ENCODE assay signal across 17 cellular contexts in the genomic region with DNA sequence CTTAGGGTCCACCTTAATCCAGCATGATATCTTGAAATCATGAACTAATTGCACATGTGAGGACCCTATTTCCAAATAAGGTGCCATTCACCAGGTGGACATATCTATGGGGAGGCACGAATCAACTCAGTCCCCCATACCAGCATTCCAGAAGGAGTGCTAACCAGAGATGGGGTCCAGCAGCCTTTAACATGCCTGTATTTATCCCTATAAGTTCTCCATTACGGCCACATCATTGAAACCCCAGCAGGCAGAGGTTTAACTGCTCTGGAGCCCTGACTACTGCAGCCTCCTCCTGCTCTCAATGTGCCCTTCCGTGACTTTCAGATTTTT. TPM values are rescaled to one million over a fixed set of nuclear protein-coding genes. Genes with fewer than 3 reads are reported as not detected.
DNase-seq lines count a peak whose midpoint lies in the region; ATAC-seq and TF ChIP-seq lines count a peak whose summit lies in the region.
"Had no signal": no experiment of that assay in that cellular context is flagged by ENCODE, and none has a peak within 500 bp of the region (broad histone marks: within the 10 kb centered on the region; RNA-seq: fewer than 3 reads in every experiment).

No MANE protein-coding gene starts in this region.

- DNase-seq in activated CD4-positive, alpha-beta memory T cell treated with anti-CD3 and anti-CD28 coated beads, Interleukin-2, amount 10 ng/mL, durations not matched to agents 7 days and 5 days: no peak
- DNase-seq in activated CD4-positive, alpha-beta memory T cell treated with anti-CD3 and anti-CD28 coated beads for 36 hours: no peak
- DNase-seq in neuronal stem cell (ENCODE audit: low spot score): no peak
- no peak for DNase-seq in colonic mucosa
- no peak for DNase-seq in mesothelial cell of epicardium (ENCODE audit: low spot score in 2 of 2, unreplicated experiment in 2 of 2)
- DNase-seq in right atrium auricular region (ENCODE audit: low spot score): no peak
- DNase-seq: activated gamma-delta T cell; C1 segment of cervical spinal cord; DMS79 treated with DMSO at 0.1 percent for 48 hours; NCI-H146; NCI-H82; SK-N-SH; stimulated activated naive CD4-positive, alpha-beta T cell treated with Interleukin-2 at 50 U/mL for 16 hours; trophoblast cell had no signal

- CTCF ChIA-PET in activated CD4-positive, alpha-beta memory T cell treated with anti-CD3 and anti-CD28 coated beads, Interleukin-2, amount 10 ng/mL, durations not matched to agents 7 days and 5 days (lab: Charles Lee): no interaction called here
- CTCF ChIA-PET in activated CD4-positive, alpha-beta memory T cell treated with anti-CD3 and anti-CD28 coated beads for 36 hours (lab: Charles Lee): no interaction called here

- intact Hi-C loops in activated CD4-positive, alpha-beta memory T cell treated with anti-CD3 and anti-CD28 coated beads for 36 hours (cut with micrococcal nuclease): no loop called here
- intact Hi-C loops in colonic mucosa (cut with DNase I): loop anchor here (5.0 to 10.0 kb wide), 2 partner anchors 136 to 1149 kb away; partner anchors contain the start of gene AKAP17A

- no peak overlapping the region for H2BK5ac ChIP-seq in neuronal stem cell (ENCODE audit: low read length)

- H3K4me1 ChIP-seq in OCI-LY1 (ENCODE audit: insufficient read depth, low read length, severe bottlenecking): peaks cover 42% of the 10 kb centered on the region
- H3K4me1 ChIP-seq in neuronal stem cell (ENCODE audit: control insufficient read depth in 2 of 2, insufficient read depth in 1 of 2, low read depth in 1 of 2, low read length in 2 of 2): no peaks in the 10 kb centered on the region
- H3K4me1 ChIP-seq in colonic mucosa: no peaks in the 10 kb centered on the region
- peaks cover 0 to 16% of the 10 kb centered on the region in 2 donors for H3K4me1 ChIP-seq in right atrium auricular region

- POLR2A ChIA-PET in activated CD4-positive, alpha-beta memory T cell treated with anti-CD3 and anti-CD28 coated beads, Interleukin-2, amount 10 ng/mL, durations not matched to agents 7 days and 5 days (lab: Charles Lee): no interaction called here
- POLR2A ChIA-PET in activated CD4-positive, alpha-beta memory T cell treated with anti-CD3 and anti-CD28 coated beads for 36 hours (lab: Charles Lee): no interaction called here

- H2BK120ac ChIP-seq in neuronal stem cell (ENCODE audit: low read depth, low read length): no peak overlapping the region

- H3K9me2 ChIP-seq in OCI-LY1 (ENCODE audit: low read depth, low read length): no peaks in the 10 kb centered on the region
- H3K9me2 ChIP-seq: SK-N-SH had no signal

- no peak overlapping the region for H3K18ac ChIP-seq in neuronal stem cell (ENCODE audit: low read length)

- H3K4me1 Mint-ChIP-seq in activated CD4-positive, alpha-beta memory T cell treated with anti-CD3 and anti-CD28 coated beads, Interleukin-2, amount 10 ng/mL, durations not matched to agents 7 days and 5 days: peaks cover 26% of the 10 kb centered on the region
- H3K4me1 Mint-ChIP-seq in activated CD4-positive, alpha-beta memory T cell treated with anti-CD3 and anti-CD28 coated beads for 36 hours (ENCODE audit: low read depth): peaks cover 15% of the 10 kb centered on the region
- H3K4me1 Mint-ChIP-seq in activated T-helper 17 cell treated with anti-CD3 and anti-CD28 coated beads, Interleukin-2, amount 50 U/mL, for 72 hours: no peaks in the 10 kb centered on the region
- H3K4me1 Mint-ChIP-seq in mesothelial cell of epicardium: no peaks in the 10 kb centered on the region

- H3K79me2 ChIP-seq in OCI-LY1 (ENCODE audit: insufficient read depth, low read length): peaks cover 16% of the 10 kb centered on the region

- no peaks in the 10 kb centered on the region for H3K9me3 ChIP-seq in OCI-LY1 (ENCODE audit: low read length)
- no peaks in the 10 kb centered on the region for H3K9me3 ChIP-seq in neuronal stem cell (replicated peaks in 1 of 2; ENCODE audit: control insufficient read depth in 2 of 2, insufficient read depth in 1 of 2, low read depth in 1 of 2, low read length in 2 of 2)
- no peaks in the 10 kb centered on the region for H3K9me3 ChIP-seq in colonic mucosa
- no peaks in the 10 kb centered on the region for H3K9me3 ChIP-seq in right atrium auricular region
- H3K9me3 ChIP-seq: SK-N-SH had no signal

- H2AFZ ChIP-seq in OCI-LY1 (ENCODE audit: low read length): no peak overlapping the region
- H2AFZ ChIP-seq in neuronal stem cell (ENCODE audit: low read length): no peak overlapping the region

- no peaks in the 10 kb centered on the region for H3K36me3 Mint-ChIP-seq in activated CD4-positive, alpha-beta memory T cell treated with anti-CD3 and anti-CD28 coated beads, Interleukin-2, amount 10 ng/mL, durations not matched to agents 7 days and 5 days (ENCODE audit: low read depth)
- no peaks in the 10 kb centered on the region for H3K36me3 Mint-ChIP-seq in activated CD4-positive, alpha-beta memory T cell treated with anti-CD3 and anti-CD28 coated beads for 36 hours
- peaks cover 8% of the 10 kb centered on the region for H3K36me3 Mint-ChIP-seq in activated T-helper 17 cell treated with anti-CD3 and anti-CD28 coated beads, Interleukin-2, amount 50 U/mL, for 72 hours (ENCODE audit: low read depth)
- H3K36me3 Mint-ChIP-seq in mesothelial cell of epicardium: no peaks in the 10 kb centered on the region
- H3K36me3 Mint-ChIP-seq: memory B cell had no signal

- H3K4me3 Mint-ChIP-seq in activated CD4-positive, alpha-beta memory T cell treated with anti-CD3 and anti-CD28 coated beads, Interleukin-2, amount 10 ng/mL, durations not matched to agents 7 days and 5 days: no peak overlapping the region
- H3K4me3 Mint-ChIP-seq in activated CD4-positive, alpha-beta memory T cell treated with anti-CD3 and anti-CD28 coated beads for 36 hours: no peak overlapping the region
- no peak overlapping the region for H3K4me3 Mint-ChIP-seq in activated T-helper 17 cell treated with anti-CD3 and anti-CD28 coated beads, Interleukin-2, amount 50 U/mL, for 72 hours
- no peak overlapping the region for H3K4me3 Mint-ChIP-seq in mesothelial cell of epicardium

- H3K36me3 ChIP-seq in OCI-LY1 (ENCODE audit: insufficient read depth, low read length): no peaks in the 10 kb centered on the region
- no peaks in the 10 kb centered on the region for H3K36me3 ChIP-seq in neuronal stem cell (replicated peaks in 1 of 2; ENCODE audit: control insufficient read depth in 2 of 2, insufficient read depth in 2 of 2, low read length in 2 of 2)
- H3K36me3 ChIP-seq in colonic mucosa: no peaks in the 10 kb centered on the region
- no peaks in the 10 kb centered on the region for H3K36me3 ChIP-seq in right atrium auricular region

- H4K20me1 ChIP-seq in OCI-LY1 (ENCODE audit: insufficient read depth, low read length): no peaks in the 10 kb centered on the region

- H3F3A ChIP-seq in OCI-LY1 (ENCODE audit: insufficient read depth, low read length): no peaks in the 10 kb centered on the region

- no peak overlapping the region for H3K4ac ChIP-seq in neuronal stem cell (ENCODE audit: low read length)

- H3K4me3 ChIP-seq in OCI-LY1 (ENCODE audit: low read depth, low read length, poor library complexity, severe bottlenecking): no peak overlapping the region
- no peak overlapping the region for H3K4me3 ChIP-seq in neuronal stem cell (ENCODE audit: low read length in 2 of 2)
- H3K4me3 ChIP-seq in colonic mucosa: no peak overlapping the region
- no peak overlapping the region for H3K4me3 ChIP-seq in right atrium auricular region

- no peak overlapping the region for H3K23ac ChIP-seq in neuronal stem cell (ENCODE audit: low read depth, low read length, poor library complexity)

- H4K8ac ChIP-seq in neuronal stem cell (ENCODE audit: low read depth, low read length): no peak overlapping the region

- no peaks in the 10 kb centered on the region for H3K27me3 ChIP-seq in OCI-LY1 (ENCODE audit: insufficient read depth, low read length)
- H3K27me3 ChIP-seq in neuronal stem cell (ENCODE audit: control insufficient read depth in 3 of 3, insufficient read depth in 3 of 3, low read depth in 1 of 3, low read length in 3 of 3): no peaks in the 10 kb centered on the region
- H3K27me3 ChIP-seq in colonic mucosa: no peaks in the 10 kb centered on the region
- no peaks in the 10 kb centered on the region for H3K27me3 ChIP-seq in right atrium auricular region

- peak overlapping the region; percentile 56 for H2AK5ac ChIP-seq in neuronal stem cell (ENCODE audit: low read depth, low read length)

- H3K4me2 ChIP-seq in OCI-LY1 (ENCODE audit: low read length): no peak overlapping the region
- H3K4me2 ChIP-seq in neuronal stem cell (ENCODE audit: insufficient read depth, low read length, poor library complexity, severe bottlenecking): no peak overlapping the region
- H3K4me2 ChIP-seq: SK-N-SH had no signal

- no peak overlapping the region for H3K14ac ChIP-seq in neuronal stem cell (ENCODE audit: low read length)

- H2BK15ac ChIP-seq in neuronal stem cell (ENCODE audit: low read length): no peak overlapping the region

- H3K9me3 Mint-ChIP-seq in activated CD4-positive, alpha-beta memory T cell treated with anti-CD3 and anti-CD28 coated beads, Interleukin-2, amount 10 ng/mL, durations not matched to agents 7 days and 5 days: no peaks in the 10 kb centered on the region
- no peaks in the 10 kb centered on the region for H3K9me3 Mint-ChIP-seq in activated CD4-positive, alpha-beta memory T cell treated with anti-CD3 and anti-CD28 coated beads for 36 hours
- no peaks in the 10 kb centered on the region for H3K9me3 Mint-ChIP-seq in activated T-helper 17 cell treated with anti-CD3 and anti-CD28 coated beads, Interleukin-2, amount 50 U/mL, for 72 hours
- H3K9me3 Mint-ChIP-seq in mesothelial cell of epicardium: no peaks in the 10 kb centered on the region
- H3K9me3 Mint-ChIP-seq: memory B cell had no signal

- TF ChIP-seq CTCF in OCI-LY1 (IDR thresholded peaks at IDR 0.05; ENCODE audit: low read length) (no peak), colonic mucosa (IDR thresholded peaks at IDR 0.05) (no peak), mesothelial cell of epicardium (IDR thresholded peaks at IDR 0.05; ENCODE audit: unreplicated experiment) (no peak), right atrium auricular region (IDR thresholded peaks at IDR 0.05) (no peak)

- no CpG with 5 or more reads among the region's 3 CpGs for WGBS in neuronal stem cell (ENCODE audit: extremely low coverage in 2 of 2, insufficient read length in 2 of 2, insufficient replicate concordance in 1 of 2), 2 donors

- H3K9ac ChIP-seq in OCI-LY1 (ENCODE audit: low read length) (no peak overlapping the region), neuronal stem cell (ENCODE audit: low read depth, low read length, poor library complexity) (no peak overlapping the region), colonic mucosa (ENCODE audit: low read depth in 2 of 2, low read length in 2 of 2) (no peak overlapping the region)
- H3K9ac ChIP-seq: SK-N-SH had no signal

- peak overlapping the region; percentile 4 for H3K27ac Mint-ChIP-seq in activated CD4-positive, alpha-beta memory T cell treated with anti-CD3 and anti-CD28 coated beads, Interleukin-2, amount 10 ng/mL, durations not matched to agents 7 days and 5 days
- H3K27ac Mint-ChIP-seq in activated CD4-positive, alpha-beta memory T cell treated with anti-CD3 and anti-CD28 coated beads for 36 hours: no peak overlapping the region
- H3K27ac Mint-ChIP-seq in activated T-helper 17 cell treated with anti-CD3 and anti-CD28 coated beads, Interleukin-2, amount 50 U/mL, for 72 hours: peak overlapping the region; percentile 39
- no peak overlapping the region for H3K27ac Mint-ChIP-seq in mesothelial cell of epicardium
- H3K27ac Mint-ChIP-seq: memory B cell had no signal

- H3K27ac ChIP-seq in OCI-LY1 (ENCODE audit: low read depth, low read length, poor library complexity, severe bottlenecking): peak overlapping the region; percentile 71
- no peak overlapping the region for H3K27ac ChIP-seq in neuronal stem cell (replicated peaks; ENCODE audit: low read length)
- no peak overlapping the region for H3K27ac ChIP-seq in colonic mucosa
- no peak overlapping the region for H3K27ac ChIP-seq in right atrium auricular region

- no peak overlapping the region for H4K91ac ChIP-seq in neuronal stem cell (ENCODE audit: low read depth, low read length, poor library complexity)

- ATAC-seq in activated T-helper 17 cell treated with anti-CD3 and anti-CD28 coated beads, Interleukin-2, amount 50 U/mL, for 72 hours (replicated peaks): no peak

- H3K79me1 ChIP-seq in neuronal stem cell (ENCODE audit: low read depth, low read length): peaks cover 6% of the 10 kb centered on the region

- H2BK12ac ChIP-seq in neuronal stem cell (ENCODE audit: low read length): no peak overlapping the region

- H3K27me3 Mint-ChIP-seq in activated CD4-positive, alpha-beta memory T cell treated with anti-CD3 and anti-CD28 coated beads, Interleukin-2, amount 10 ng/mL, durations not matched to agents 7 days and 5 days: no peaks in the 10 kb centered on the region
- no peaks in the 10 kb centered on the region for H3K27me3 Mint-ChIP-seq in activated CD4-positive, alpha-beta memory T cell treated with anti-CD3 and anti-CD28 coated beads for 36 hours
- H3K27me3 Mint-ChIP-seq in activated T-helper 17 cell treated with anti-CD3 and anti-CD28 coated beads, Interleukin-2, amount 50 U/mL, for 72 hours: no peaks in the 10 kb centered on the region
- peaks cover 6% of the 10 kb centered on the region for H3K27me3 Mint-ChIP-seq in mesothelial cell of epicardium (ENCODE audit: low read depth)
- H3K27me3 Mint-ChIP-seq: memory B cell had no signal

RNA-seq across cellular contexts. Expression of gene ASMTL, which starts 3.2 kb away (rescaled TPM):
- total RNA-seq in activated CD4-positive, alpha-beta memory T cell treated with anti-CD3 and anti-CD28 coated beads, Interleukin-2, amount 10 ng/mL, durations not matched to agents 7 days and 5 days: 10 to 100 TPM; 62.2 to 63.3 TPM
- total RNA-seq in activated CD4-positive, alpha-beta memory T cell treated with anti-CD3 and anti-CD28 coated beads for 36 hours: 10 to 100 TPM; 65.2 to 67.4 TPM
- total RNA-seq in activated T-helper 17 cell treated with anti-CD3 and anti-CD28 coated beads, Interleukin-2, amount 50 U/mL, for 72 hours: 10 to 100 TPM; 50.6 to 65.5 TPM
- polyA plus RNA-seq in neuronal stem cell (2013, experiment 1 of 2): 52.5 TPM
- polyA plus RNA-seq in neuronal stem cell (2013, experiment 2 of 2): 51.6 TPM
- total RNA-seq in colonic mucosa: 10 to 100 TPM; 17.4 to 21.6 TPM
- total RNA-seq in mesothelial cell of epicardium: 30.1 to 31.9 TPM (median 31.2 TPM) in 3 replicates
- total RNA-seq in right atrium auricular region: 10 to 100 TPM; 20.1 to 31.9 TPM

Comparison
In these comparisons a context has a peak if more than half of its experiments do, and no peak if none do; other contexts are left out.
1. H3K27ac Mint-ChIP-seq: peak in activated CD4-positive, alpha-beta memory T cell treated with anti-CD3 and anti-CD28 coated beads, Interleukin-2, amount 10 ng/mL, durations not matched to agents 7 days and 5 days (single experiment) and activated T-helper 17 cell treated with anti-CD3 and anti-CD28 coated beads, Interleukin-2, amount 50 U/mL, for 72 hours (single experiment); none in activated CD4-positive, alpha-beta memory T cell treated with anti-CD3 and anti-CD28 coated beads for 36 hours (single experiment) and mesothelial cell of epicardium (single experiment).